In the genomic region with DNA sequence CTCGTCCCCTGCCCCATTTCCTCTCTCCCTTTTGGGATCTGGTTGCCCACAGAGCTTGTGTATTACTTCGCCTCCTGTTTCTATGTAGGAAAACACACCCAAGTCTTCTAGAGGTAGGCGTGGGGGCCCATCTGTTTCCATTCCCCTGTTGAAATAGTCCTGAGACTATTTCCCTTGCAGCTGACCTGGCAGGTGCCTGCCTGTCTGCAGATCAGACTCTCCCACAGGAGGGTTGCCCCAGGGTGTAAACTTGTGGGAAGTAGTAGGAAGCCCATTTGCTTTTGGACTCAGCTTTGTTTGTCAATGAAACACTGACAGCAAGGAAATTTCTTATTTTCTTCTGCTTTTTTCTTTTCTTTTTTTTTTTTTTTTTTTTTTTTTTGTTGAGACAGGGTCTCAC, we compare ENCODE assay signal across 14 cellular contexts. TPM values are rescaled to one million over a fixed set of nuclear protein-coding genes. Genes with fewer than 3 reads are reported as not detected.
DNase-seq lines count a peak whose midpoint lies in the region; ATAC-seq and TF ChIP-seq lines count a peak whose summit lies in the region.
"Had no signal": no experiment of that assay in that cellular context is flagged by ENCODE, and none has a peak within 500 bp of the region (broad histone marks: within the 10 kb centered on the region; RNA-seq: fewer than 3 reads in every experiment).

No MANE protein-coding gene starts in this region.

- H3K27me3 ChIP-seq in HUES48 (ENCODE audit: control insufficient read depth, insufficient read depth, low read length) (no peaks in the 10 kb centered on the region), foreskin keratinocyte (no peaks in the 10 kb centered on the region), osteoblast (ENCODE audit: insufficient read depth, low read length) (peaks cover 4% of the 10 kb centered on the region), vagina (no peaks in the 10 kb centered on the region)
- H3K27me3 ChIP-seq: BLaER1 treated with 17β-estradiol and CSF1 and Interleukin-3, amounts not matched to agents 10 nM and 100 nM had no signal

- no peaks in the 10 kb centered on the region for H3K79me2 ChIP-seq in osteoblast (ENCODE audit: insufficient read depth, low read length)

- H3K4me3 ChIP-seq in HUES48 (ENCODE audit: low read depth, low read length) (no peak overlapping the region), osteoblast (ENCODE audit: insufficient read depth, low read length) (no peak overlapping the region), vagina (no peak overlapping the region)
- H3K4me3 ChIP-seq: BLaER1 treated with 17β-estradiol and CSF1 and Interleukin-3, amounts not matched to agents 10 nM and 100 nM; GM12878 had no signal

- H3K4me1 ChIP-seq in HUES48 (ENCODE audit: control insufficient read depth, insufficient read depth, low read length) = peaks cover 10% of the 10 kb centered on the region; the same call in 1 of the 2 replicates
- peaks cover 3% of the 10 kb centered on the region for H3K4me1 ChIP-seq in foreskin keratinocyte
- peaks cover 8% of the 10 kb centered on the region for H3K4me1 ChIP-seq in osteoblast (ENCODE audit: insufficient read depth, low read length)
- H3K4me1 ChIP-seq in vagina = peaks cover 15% of the 10 kb centered on the region

- H3K36me3 ChIP-seq in HUES48 (ENCODE audit: control insufficient read depth, insufficient read depth, low read length) (no peaks in the 10 kb centered on the region; the same call in 1 of the 2 replicates), osteoblast (ENCODE audit: insufficient read depth, low read length) (no peaks in the 10 kb centered on the region), vagina (no peaks in the 10 kb centered on the region)
- H3K36me3 ChIP-seq: BLaER1 treated with 17β-estradiol and CSF1 and Interleukin-3, amounts not matched to agents 10 nM and 100 nM had no signal

- H3K27ac ChIP-seq in HUES48 (ENCODE audit: low read depth, low read length) = peak overlapping the region; percentile 9
- no peak overlapping the region for H3K27ac ChIP-seq in foreskin keratinocyte
- no peak overlapping the region for H3K27ac ChIP-seq in osteoblast (ENCODE audit: low read depth, low read length)
- no peak overlapping the region for H3K27ac ChIP-seq in vagina
- H3K27ac ChIP-seq: BLaER1 treated with 17β-estradiol and CSF1 and Interleukin-3, amounts not matched to agents 10 nM and 100 nM had no signal

- H3K4me2 ChIP-seq in osteoblast (ENCODE audit: insufficient read depth, low read length) = no peak overlapping the region
- H3K4me2 ChIP-seq: BLaER1 treated with 17β-estradiol and CSF1 and Interleukin-3, amounts not matched to agents 10 nM and 100 nM had no signal

- intact Hi-C loops in vagina (cut with DNase I) = no loop called here
- intact Hi-C loops in Right ventricle myocardium inferior (cut with DNase I) = no loop called here

- no peaks in the 10 kb centered on the region for H4K20me1 ChIP-seq in osteoblast (ENCODE audit: insufficient read depth, low read length)
- H4K20me1 ChIP-seq: BLaER1 treated with 17β-estradiol and CSF1 and Interleukin-3, amounts not matched to agents 10 nM and 100 nM had no signal

- H3K9ac ChIP-seq in HUES48 (ENCODE audit: low read depth, low read length) = no peak overlapping the region
- H3K9ac ChIP-seq: BLaER1 treated with 17β-estradiol and CSF1 and Interleukin-3, amounts not matched to agents 10 nM and 100 nM had no signal

- H2AFZ ChIP-seq in osteoblast (ENCODE audit: low read length) = no peak overlapping the region

- TF ChIP-seq POLR2A in vagina (IDR thresholded peaks at IDR 0.05) = no peak

- no peak for ATAC-seq in foreskin keratinocyte
- ATAC-seq in Right ventricle myocardium inferior = no peak
- ATAC-seq: CD8-positive, alpha-beta T cell; GM12878 had no signal

- no peaks in the 10 kb centered on the region for H3K9me3 ChIP-seq in HUES48 (ENCODE audit: control insufficient read depth, insufficient read depth, low read length)
- no peaks in the 10 kb centered on the region for H3K9me3 ChIP-seq in osteoblast (ENCODE audit: low read depth, low read length)
- no peaks in the 10 kb centered on the region for H3K9me3 ChIP-seq in vagina
- H3K9me3 ChIP-seq: BLaER1 treated with 17β-estradiol and CSF1 and Interleukin-3, amounts not matched to agents 10 nM and 100 nM had no signal

- DNase-seq in NCI-H69 (lab: John Stamatoyannopoulos, UW) = peak; percentile 81
- peak; percentile 2 to 28 for DNase-seq in foreskin keratinocyte
- DNase-seq in osteoblast (ENCODE audit: insufficient read length, low spot score, missing footprints) = peak; percentile 71
- DNase-seq in vagina (ENCODE audit: extremely low spot score in 2 of 2) = no peak
- DNase-seq in AG08395 (ENCODE audit: low spot score) = no peak
- no peak for DNase-seq in Right ventricle myocardium inferior (ENCODE audit: missing footprints)
- DNase-seq: 8988T; Calu3; CD8-positive, alpha-beta T cell; DMS79 treated with DMSO at 0.1 percent for 48 hours; H9 had no signal

- no peak for TF ChIP-seq CTCF in foreskin keratinocyte (conservative IDR thresholded peaks at IDR 0.05)
- TF ChIP-seq CTCF in osteoblast (IDR thresholded peaks at IDR 0.05; ENCODE audit: extremely low read depth, low read depth, low read length) = no peak
- no peak for TF ChIP-seq CTCF in vagina (IDR thresholded peaks at IDR 0.05)

RNA-seq across cellular contexts. Expression of a gene that starts 16.3 kb away (rescaled TPM):
- total RNA-seq in foreskin keratinocyte (3.0 and 3.2 TPM in 2 replicates), osteoblast (2.4 and 5.8 TPM in 2 replicates), vagina (31.4 TPM), Right ventricle myocardium inferior (13.1 TPM)
- 0.54 and 0.60 TPM in 2 replicates for polyA plus RNA-seq in foreskin keratinocyte

Comparison
In these comparisons a context has a peak if more than half of its experiments do, and no peak if none do; other contexts are left out.
1. DNase-seq: peak in NCI-H69 (single experiment), foreskin keratinocyte (2 of 2) and osteoblast (single experiment); none in vagina (0 of 2), AG08395 (single experiment) and Right ventricle myocardium inferior (single experiment).